Comparison of ENCODE assay signal across 29 cellular contexts in genomic region chrX:18449271-18449670, GRCh38.
"Had no signal": no experiment of that assay in that cellular context is flagged by ENCODE, and none has a peak within 500 bp of the region (broad histone marks: within the 10 kb centered on the region; RNA-seq: fewer than 3 reads in every experiment).

No MANE protein-coding gene starts in this region.

- H3K27ac Mint-ChIP-seq: activated CD4-positive, alpha-beta memory T cell treated with anti-CD3 and anti-CD28 coated beads for 36 hours; activated naive CD4-positive, alpha-beta T cell treated with anti-CD3 and anti-CD28 coated beads, Interleukin-2, amount 10 ng/mL, durations not matched to agents 7 days and 5 days; activated naive CD8-positive, alpha-beta T cell treated with anti-CD3 and anti-CD28 coated beads, Interleukin-2, amount 10 ng/mL, durations not matched to agents 7 days and 5 days; activated T-cell treated with anti-CD3 and anti-CD28 coated beads, Interleukin-2, amount 50 U/mL, for 24 hours; effector memory CD8-positive, alpha-beta T cell; natural killer cell treated with Interleukin-12 subunit alpha and Interleukin-12 subunit beta and Interleukin-15 and Interleukin-18, amount 100 ng/mL, for 72 hours; stimulated activated naive B cell treated with anti-CD40 and anti-IgM and Interleukin-4, amounts not matched to agents 10 μg/mL and 1 μg/mL and 100 μg/mL, for 72 hours; T-helper 2 cell treated with Interferon-gamma antibody and Interleukin-4, amounts not matched to agents 5 μg/mL and 100 μg/mL, for 36 hours had no signal

- H3K4me1 ChIP-seq: ascending aorta, foreskin keratinocyte, left lung, prostate gland, stomach, tibial artery, upper lobe of right lung had no signal

- H3K9me3 Mint-ChIP-seq: activated CD4-positive, alpha-beta memory T cell treated with anti-CD3 and anti-CD28 coated beads for 36 hours; activated naive CD4-positive, alpha-beta T cell treated with anti-CD3 and anti-CD28 coated beads, Interleukin-2, amount 10 ng/mL, durations not matched to agents 7 days and 5 days; activated naive CD8-positive, alpha-beta T cell treated with anti-CD3 and anti-CD28 coated beads, Interleukin-2, amount 10 ng/mL, durations not matched to agents 7 days and 5 days; activated T-cell treated with anti-CD3 and anti-CD28 coated beads, Interleukin-2, amount 50 U/mL, for 24 hours; effector memory CD8-positive, alpha-beta T cell; natural killer cell treated with Interleukin-12 subunit alpha and Interleukin-12 subunit beta and Interleukin-15 and Interleukin-18, amount 100 ng/mL, for 72 hours; stimulated activated naive B cell treated with anti-CD40 and anti-IgM and Interleukin-4, amounts not matched to agents 10 μg/mL and 1 μg/mL and 100 μg/mL, for 72 hours; T-helper 2 cell treated with Interferon-gamma antibody and Interleukin-4, amounts not matched to agents 5 μg/mL and 100 μg/mL, for 36 hours had no signal

- H3K27me3 ChIP-seq: ascending aorta, brain microvascular endothelial cell, foreskin keratinocyte, left lung, ovary, stomach, tibial artery, upper lobe of right lung had no signal

- H3K27ac ChIP-seq: ascending aorta, brain microvascular endothelial cell, foreskin keratinocyte, left lung, ovary, prostate gland, stomach, tibial artery, upper lobe of right lung had no signal

- FAIRE-seq: islet of Langerhans had no signal

- H3K4me3 Mint-ChIP-seq: activated CD4-positive, alpha-beta memory T cell treated with anti-CD3 and anti-CD28 coated beads for 36 hours; activated naive CD4-positive, alpha-beta T cell treated with anti-CD3 and anti-CD28 coated beads, Interleukin-2, amount 10 ng/mL, durations not matched to agents 7 days and 5 days; activated naive CD8-positive, alpha-beta T cell treated with anti-CD3 and anti-CD28 coated beads, Interleukin-2, amount 10 ng/mL, durations not matched to agents 7 days and 5 days; activated T-cell treated with anti-CD3 and anti-CD28 coated beads, Interleukin-2, amount 50 U/mL, for 24 hours; effector memory CD8-positive, alpha-beta T cell; natural killer cell treated with Interleukin-12 subunit alpha and Interleukin-12 subunit beta and Interleukin-15 and Interleukin-18, amount 100 ng/mL, for 72 hours; stimulated activated naive B cell treated with anti-CD40 and anti-IgM and Interleukin-4, amounts not matched to agents 10 μg/mL and 1 μg/mL and 100 μg/mL, for 72 hours; T-helper 2 cell treated with Interferon-gamma antibody and Interleukin-4, amounts not matched to agents 5 μg/mL and 100 μg/mL, for 36 hours had no signal

- H3K36me3 Mint-ChIP-seq: activated naive CD4-positive, alpha-beta T cell treated with anti-CD3 and anti-CD28 coated beads, Interleukin-2, amount 10 ng/mL, durations not matched to agents 7 days and 5 days; activated naive CD8-positive, alpha-beta T cell treated with anti-CD3 and anti-CD28 coated beads, Interleukin-2, amount 10 ng/mL, durations not matched to agents 7 days and 5 days; natural killer cell treated with Interleukin-12 subunit alpha and Interleukin-12 subunit beta and Interleukin-15 and Interleukin-18, amount 100 ng/mL, for 72 hours; stimulated activated naive B cell treated with anti-CD40 and anti-IgM and Interleukin-4, amounts not matched to agents 10 μg/mL and 1 μg/mL and 100 μg/mL, for 72 hours had no signal

- H3K9me3 ChIP-seq: ascending aorta, left lung, mucosa of descending colon, ovary, prostate gland, stomach, tibial artery, upper lobe of right lung had no signal

- H3K4me1 Mint-ChIP-seq: activated naive CD4-positive, alpha-beta T cell treated with anti-CD3 and anti-CD28 coated beads, Interleukin-2, amount 10 ng/mL, durations not matched to agents 7 days and 5 days; activated naive CD8-positive, alpha-beta T cell treated with anti-CD3 and anti-CD28 coated beads, Interleukin-2, amount 10 ng/mL, durations not matched to agents 7 days and 5 days had no signal

- DNase-seq: activated CD4-positive, alpha-beta memory T cell treated with anti-CD3 and anti-CD28 coated beads for 36 hours; activated CD4-positive, alpha-beta T cell treated with anti-CD3 and anti-CD28 coated beads for 4 hours; activated CD8-positive, alpha-beta memory T cell treated with anti-CD3 and anti-CD28 coated beads, Interleukin-2, amount 50 U/mL, for 4 hours; activated gamma-delta T cell; activated naive CD4-positive, alpha-beta T cell treated with anti-CD3 and anti-CD28 coated beads, Interleukin-2, amount 10 ng/mL, durations not matched to agents 7 days and 5 days; activated naive CD8-positive, alpha-beta T cell treated with anti-CD3 and anti-CD28 coated beads, Interleukin-2, amount 10 ng/mL, durations not matched to agents 7 days and 5 days; activated T-cell treated with anti-CD3 and anti-CD28 coated beads, Interleukin-2, amount 50 U/mL, for 24 hours; brain microvascular endothelial cell; cortex of kidney; effector memory CD8-positive, alpha-beta T cell; foreskin keratinocyte; glutamatergic neuron; left lung; mucosa of descending colon; ovary; stimulated activated CD4-positive, alpha-beta T cell treated with anti-CD3 and anti-CD28 coated beads, Interleukin-15, amount 100 ng/mL, for 24 hours; stimulated activated CD4-positive, alpha-beta T cell treated with anti-CD3 and anti-CD28 coated beads, Interleukin-2, amount 100 ng/mL, for 24 hours; stimulated activated naive B cell treated with anti-CD40 and anti-IgM and Interleukin-4, amounts not matched to agents 10 μg/mL and 1 μg/mL and 100 μg/mL, for 72 hours; stomach; T-helper 1 cell; tibial artery; upper lobe of right lung had no signal

- H3K36me3 ChIP-seq: ascending aorta, brain microvascular endothelial cell, left lung, ovary, prostate gland, stomach, tibial artery, upper lobe of right lung had no signal

- H3K27me3 Mint-ChIP-seq: activated CD4-positive, alpha-beta memory T cell treated with anti-CD3 and anti-CD28 coated beads for 36 hours; activated naive CD4-positive, alpha-beta T cell treated with anti-CD3 and anti-CD28 coated beads, Interleukin-2, amount 10 ng/mL, durations not matched to agents 7 days and 5 days; activated naive CD8-positive, alpha-beta T cell treated with anti-CD3 and anti-CD28 coated beads, Interleukin-2, amount 10 ng/mL, durations not matched to agents 7 days and 5 days; effector memory CD8-positive, alpha-beta T cell; stimulated activated naive B cell treated with anti-CD40 and anti-IgM and Interleukin-4, amounts not matched to agents 10 μg/mL and 1 μg/mL and 100 μg/mL, for 72 hours had no signal

- ATAC-seq: effector memory CD8-positive, alpha-beta T cell; esophagus mucosa; foreskin keratinocyte; left lung; mucosa of descending colon; natural killer cell treated with Interleukin-12 subunit alpha and Interleukin-12 subunit beta and Interleukin-15 and Interleukin-18, amount 100 ng/mL, for 72 hours; stimulated activated naive B cell treated with anti-CD40 and anti-IgM and Interleukin-4, amounts not matched to agents 10 μg/mL and 1 μg/mL and 100 μg/mL, for 72 hours; upper lobe of right lung had no signal

- H3K4me3 ChIP-seq: ascending aorta, left lung, lung, mucosa of descending colon, ovary, prostate gland, stomach, tibial artery, upper lobe of right lung had no signal
